18 cellular contexts compared by ENCODE assay signal in the genomic region with DNA sequence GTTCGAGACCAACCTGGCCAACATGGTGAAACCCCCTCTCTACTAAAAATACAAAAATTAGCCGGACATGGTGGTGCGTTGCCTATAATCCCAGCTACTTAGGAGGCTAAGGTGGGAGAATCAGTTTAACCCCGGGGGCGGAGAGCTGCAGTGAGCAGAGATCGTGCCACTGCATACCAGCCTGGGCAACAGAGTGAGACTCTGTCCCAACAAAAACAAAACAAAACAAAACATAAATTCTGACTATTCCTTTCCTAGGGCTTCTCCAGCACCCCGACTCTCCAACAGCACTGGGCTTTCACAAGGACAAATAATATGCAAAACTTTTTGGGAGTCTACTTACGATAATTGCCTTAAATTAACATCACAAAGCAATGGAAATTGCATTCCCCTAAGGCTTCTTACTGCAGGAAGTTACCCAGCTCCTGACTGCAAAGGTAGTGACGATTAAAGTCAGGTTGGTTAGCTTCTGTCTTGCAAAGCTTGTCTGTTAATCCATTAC.
"Had no signal": no experiment of that assay in that cellular context is flagged by ENCODE, and none has a peak within 500 bp of the region (broad histone marks: within the 10 kb centered on the region; RNA-seq: fewer than 3 reads in every experiment).

No MANE protein-coding gene starts in this region.

- ATAC-seq: activated naive CD4-positive, alpha-beta T cell treated with anti-CD3 and anti-CD28 coated beads, Interleukin-2, amount 50 U/mL, for 72 hours; activated T-cell treated with anti-CD3 and anti-CD28 coated beads, Interleukin-2, amount 50 U/mL, for 4 hours; gastroesophageal sphincter; left lobe of liver; mucosa of descending colon; naive thymus-derived CD8-positive, alpha-beta T cell; right cardiac atrium; stimulated activated effector memory CD8-positive, alpha-beta T cell treated with anti-CD3 and anti-CD28 coated beads, Interleukin-12 subunit alpha, Interleukin-12 subunit beta, amount 100 ng/mL, for 72 hours had no signal

- H3K4me3 ChIP-seq: gastroesophageal sphincter, mucosa of descending colon, thyroid gland, vagina had no signal

- H3K9me3 ChIP-seq: gastroesophageal sphincter, mucosa of descending colon, thyroid gland, vagina had no signal

- H3K4me1 ChIP-seq: gastroesophageal sphincter, thyroid gland, vagina had no signal

- DNase-seq: activated CD4-positive, alpha-beta T cell treated with anti-CD3 and anti-CD28 coated beads for 1 hour; activated CD4-positive, alpha-beta T cell treated with anti-CD3 and anti-CD28 coated beads, Interleukin-2, amount 50 U/mL, for 48 hours; activated effector memory CD4-positive, alpha-beta T cell treated with anti-CD3 and anti-CD28 coated beads, Interleukin-2, amount 50 U/mL, for 16 hours; activated T-cell treated with anti-CD3 and anti-CD28 coated beads, Interleukin-2, amount 50 U/mL, for 4 hours; amygdala; effector memory CD4-positive, alpha-beta T cell; mammary epithelial cell; mucosa of descending colon; naive thymus-derived CD8-positive, alpha-beta T cell; right cardiac atrium; small intestine; thyroid gland had no signal

- H3K27me3 ChIP-seq: thyroid gland, vagina had no signal

- H3K36me3 ChIP-seq: gastroesophageal sphincter, thyroid gland, vagina had no signal

- H3K27ac ChIP-seq: epithelial cell of prostate, gastroesophageal sphincter, thyroid gland, vagina had no signal
